Comparison of ENCODE assay signal across 8 cellular contexts in genomic region chr6:52020961-52021570, GRCh38.
A peak's percentile ranks its signal among the peaks of the same experiment; 100 is the strongest.
DNase-seq lines count a peak whose midpoint lies in the region; ATAC-seq and TF ChIP-seq lines count a peak whose summit lies in the region.

No MANE protein-coding gene starts in this region.

- no peaks in the 10 kb centered on the region for H3K9me3 ChIP-seq in BE2C
- H3K9me3 ChIP-seq in PC-9 (ENCODE audit: insufficient read depth, low read depth), result no peaks in the 10 kb centered on the region
- H3K9me3 ChIP-seq in esophagus squamous epithelium, result no peaks in the 10 kb centered on the region
- no peaks in the 10 kb centered on the region for H3K9me3 ChIP-seq in gastrocnemius medialis

- H3F3A ChIP-seq in PC-9 (ENCODE audit: insufficient read depth, low read depth), result no peaks in the 10 kb centered on the region

- in situ Hi-C loops in gastrocnemius medialis (cut with MboI; ENCODE audit: low sequenced_read_pairs in 4 of 4), result loop anchor here (10.0 to 25.0 kb wide), 3 partner anchors 166 to 1209 kb away; partner anchors contain the start of gene TFAP2B (in 4 of the 4)

- no peak overlapping the region for H2AFZ ChIP-seq in PC-9

- POLR2A ChIA-PET in PC-9 (lab: Charles Lee; ENCODE audit: unreplicated experiment), result no interaction called here

- BruUV-seq in PC-9 (replicated peaks; lab: Mats Ljungman, UMichigan), result no TSS peak

- H3K9me2 ChIP-seq in PC-9 (ENCODE audit: insufficient read depth), result no peaks in the 10 kb centered on the region

- TF ChIP-seq CTCF in BE2C (IDR thresholded peaks at IDR 0.05; ENCODE audit: low read depth, low read length) (peak; percentile 64), GM20000 (IDR thresholded peaks at IDR 0.05; ENCODE audit: extremely low read depth, missing control alignments) (peak; percentile 24), PC-9 (conservative IDR thresholded peaks at IDR 0.05) (peak; percentile 91), esophagus squamous epithelium (IDR thresholded peaks at IDR 0.05) (peak; percentile 45 to 80 (median 71)), gastrocnemius medialis (IDR thresholded peaks at IDR 0.05 in 4 of 5, conservative IDR thresholded peaks at IDR 0.05 in 1 of 5) (peak; percentile 48 to 80 (median 77))

- CTCF ChIA-PET in PC-9 (lab: Charles Lee), result no interaction called here

- DNase-seq in BE2C, result no peak
- DNase-seq in GM20000 (ENCODE audit: low spot score), result no peak
- no peak for DNase-seq in PC-9
- no peak for DNase-seq in esophagus squamous epithelium (lab: John Stamatoyannopoulos, UW)
- DNase-seq in gastrocnemius medialis, result no peak
- no peak for DNase-seq in activated effector memory CD4-positive, alpha-beta T cell treated with anti-CD3 and anti-CD28 coated beads, Interleukin-2, amount 50 U/mL, for 16 hours
- no peak for DNase-seq in activated gamma-delta T cell treated with Interleukin-2 at 50 U/mL for 16 hours
- DNase-seq in activated CD8-positive, alpha-beta memory T cell treated with anti-CD3 and anti-CD28 coated beads, Interleukin-2, amount 50 U/mL, for 4 hours, result no peak

- H3K4me3 ChIP-seq in BE2C (ENCODE audit: low read depth, low read length) (no peak overlapping the region), PC-9 (no peak overlapping the region), esophagus squamous epithelium (no peak overlapping the region), gastrocnemius medialis (no peak overlapping the region)

- no peaks in the 10 kb centered on the region for H3K79me2 ChIP-seq in PC-9 (ENCODE audit: low read depth)

- H3K27me3 ChIP-seq in BE2C (no peaks in the 10 kb centered on the region), PC-9 (ENCODE audit: insufficient read depth, low read depth) (0 out of 2 replicates have a peak, but pooled peaks cover 13% of the 10 kb centered on the region), esophagus squamous epithelium (peaks cover 0 to 5% (median 0%) of the 10 kb centered on the region in 4 donors), gastrocnemius medialis (no peaks in the 10 kb centered on the region)

- no peaks in the 10 kb centered on the region for H4K20me1 ChIP-seq in PC-9 (ENCODE audit: insufficient read depth)

- intact Hi-C loops in PC-9 (cut with micrococcal nuclease; ENCODE audit: unreplicated experiment), result loop anchor here (2.0 to 10.0 kb wide), 3 partner anchors 166 to 1364 kb away; no protein-coding TSS in a partner anchor
- intact Hi-C loops in esophagus squamous epithelium (cut with DNase I), result loop anchor here (10.0 kb wide), 1 partner anchor 166 kb away; no protein-coding TSS in a partner anchor
- intact Hi-C loops in gastrocnemius medialis (cut with DNase I; ENCODE audit: low total_unique reads), result loop anchor here (5.0 to 10.0 kb wide), 2 partner anchors 166 to 1204 kb away; partner anchors contain the start of gene TFAP2B

- H3K27ac ChIP-seq in PC-9 (no peak overlapping the region), esophagus squamous epithelium (no peak overlapping the region), gastrocnemius medialis (no peak overlapping the region)

- no peak overlapping the region for H3K4me2 ChIP-seq in PC-9

- WGBS in esophagus squamous epithelium, 2 donors, result 87 to 88% methylated on average over 2 of the region's 2 CpGs

- H3K4me1 ChIP-seq in BE2C (peaks cover 20% of the 10 kb centered on the region), PC-9 (replicated peaks; ENCODE audit: insufficient read depth) (no peaks in the 10 kb centered on the region), esophagus squamous epithelium (no peaks in the 10 kb centered on the region), gastrocnemius medialis (no peaks in the 10 kb centered on the region)

- TF ChIP-seq POLR2A in esophagus squamous epithelium (IDR thresholded peaks at IDR 0.05), result no peak
- TF ChIP-seq POLR2A in gastrocnemius medialis (IDR thresholded peaks at IDR 0.05), result no peak

- ATAC-seq in gastrocnemius medialis, result no peak

- H3K36me3 ChIP-seq in BE2C (no peaks in the 10 kb centered on the region), PC-9 (ENCODE audit: low read depth) (no peaks in the 10 kb centered on the region), esophagus squamous epithelium (no peaks in the 10 kb centered on the region), gastrocnemius medialis (no peaks in the 10 kb centered on the region)

Comparison
In these comparisons a context has a peak if more than half of its experiments do, and no peak if none do; other contexts are left out.
1. CTCF ChIP-seq: peak in every context shown above with its lines; median percentile 91 in PC-9; 77 in gastrocnemius medialis; 71 in esophagus squamous epithelium; 64 in BE2C; 24 in GM20000.